ENCODE assay signal across 9 cellular contexts in genomic region chr14:54435500-54435981, GRCh38. TPM values are rescaled to one million over a fixed set of nuclear protein-coding genes. Genes with fewer than 3 reads are reported as not detected.
DNase-seq lines count a peak whose midpoint lies in the region; ATAC-seq, FAIRE-seq and TF ChIP-seq lines count a peak whose summit lies in the region.
"Had no signal": no experiment of that assay in that cellular context is flagged by ENCODE, and none has a peak within 500 bp of the region (broad histone marks: within the 10 kb centered on the region; RNA-seq: fewer than 3 reads in every experiment).

No MANE protein-coding gene starts in this region.

- peak overlapping the region; percentile 63 for H3K4me3 Mint-ChIP-seq in activated naive CD4-positive, alpha-beta T cell treated with anti-CD3 and anti-CD28 coated beads, Interleukin-2, amount 50 U/mL, for 24 hours
- no peak overlapping the region for H3K4me3 Mint-ChIP-seq in nephron progenitor cell

- 49% methylated on average over 4 of the region's 4 CpGs for WGBS in smooth muscle cell (ENCODE audit: low lambda C conversion rate)

- peak; percentile 36 for ATAC-seq in HG03460 (IDR thresholded peaks at IDR 0.05; ENCODE audit: unreplicated experiment)

- H3K4me3 ChIP-seq in smooth muscle cell, result no peak overlapping the region

- no peaks in the 10 kb centered on the region for H3K9me3 ChIP-seq in smooth muscle cell (replicated peaks; ENCODE audit: low read depth)

- no peaks in the 10 kb centered on the region for H3K27me3 ChIP-seq in smooth muscle cell (ENCODE audit: low read depth)

- H2AFZ ChIP-seq in smooth muscle cell (ENCODE audit: low read depth), result no peak overlapping the region

- no peaks in the 10 kb centered on the region for H3K36me3 ChIP-seq in smooth muscle cell (ENCODE audit: low read depth)

- peak overlapping the region; percentile 55 for H3K4me2 ChIP-seq in smooth muscle cell

- no peaks in the 10 kb centered on the region for H3K27me3 Mint-ChIP-seq in activated naive CD4-positive, alpha-beta T cell treated with anti-CD3 and anti-CD28 coated beads, Interleukin-2, amount 50 U/mL, for 24 hours
- no peaks in the 10 kb centered on the region for H3K27me3 Mint-ChIP-seq in nephron progenitor cell (ENCODE audit: low read depth, poor library complexity)

- peak overlapping the region; percentile 75 for H3K27ac Mint-ChIP-seq in activated naive CD4-positive, alpha-beta T cell treated with anti-CD3 and anti-CD28 coated beads, Interleukin-2, amount 50 U/mL, for 24 hours
- no peak overlapping the region for H3K27ac Mint-ChIP-seq in nephron progenitor cell

- H3K36me3 Mint-ChIP-seq in activated naive CD4-positive, alpha-beta T cell treated with anti-CD3 and anti-CD28 coated beads, Interleukin-2, amount 50 U/mL, for 24 hours, result peaks cover 14% of the 10 kb centered on the region
- H3K36me3 Mint-ChIP-seq in nephron progenitor cell (ENCODE audit: low read depth), result peaks cover 45% of the 10 kb centered on the region

- no peak for FAIRE-seq in frontal cortex (lab: Jason Lieb, UNC)

- peaks cover 97% of the 10 kb centered on the region for H3K79me2 ChIP-seq in smooth muscle cell (ENCODE audit: low read depth)

- no peak for DNase-seq in activated naive CD4-positive, alpha-beta T cell treated with anti-CD3 and anti-CD28 coated beads, Interleukin-2, amount 50 U/mL, for 16 hours
- peak; percentile 98 for DNase-seq in amniotic epithelial cell (ENCODE audit: low read depth)
- DNase-seq in smooth muscle cell (lab: John Stamatoyannopoulos, UW; ENCODE audit: unreplicated experiment), result no peak
- DNase-seq in frontal cortex (ENCODE audit: low spot score in 2 of 2), result no peak
- no peak for DNase-seq in nephron progenitor cell
- DNase-seq in activated effector memory CD4-positive, alpha-beta T cell treated with Interleukin-2 at 50 U/mL for 16 hours, result no peak
- DNase-seq: Right ventricle myocardium superior had no signal

- H4K20me1 ChIP-seq in smooth muscle cell (ENCODE audit: low read depth), result peaks cover 98% of the 10 kb centered on the region

- H3K27ac ChIP-seq in smooth muscle cell (ENCODE audit: low read depth), result peak overlapping the region; percentile 60

- TF ChIP-seq CTCF in smooth muscle cell (IDR thresholded peaks at IDR 0.05; ENCODE audit: borderline replicate concordance, insufficient read depth, poor library complexity, severe bottlenecking) (no peak), nephron progenitor cell (IDR thresholded peaks at IDR 0.05) (no peak)

- H3K9me3 Mint-ChIP-seq in activated naive CD4-positive, alpha-beta T cell treated with anti-CD3 and anti-CD28 coated beads, Interleukin-2, amount 50 U/mL, for 24 hours, result no peaks in the 10 kb centered on the region
- no peaks in the 10 kb centered on the region for H3K9me3 Mint-ChIP-seq in nephron progenitor cell

- H3K4me1 ChIP-seq in smooth muscle cell (ENCODE audit: low read depth), result peaks cover 50% of the 10 kb centered on the region

- no peak overlapping the region for H3K9ac ChIP-seq in smooth muscle cell (ENCODE audit: low read depth)

- peaks cover 4% of the 10 kb centered on the region for H3F3A ChIP-seq in smooth muscle cell (ENCODE audit: low read depth)

- peaks cover 84% of the 10 kb centered on the region for H3K4me1 Mint-ChIP-seq in activated naive CD4-positive, alpha-beta T cell treated with anti-CD3 and anti-CD28 coated beads, Interleukin-2, amount 50 U/mL, for 24 hours
- H3K4me1 Mint-ChIP-seq in nephron progenitor cell, result peaks cover 73% of the 10 kb centered on the region

RNA-seq across cellular contexts. Expression of gene CNIH1, which starts 5.6 kb away (rescaled TPM):
- 172 and 224 TPM in 2 replicates for total RNA-seq in smooth muscle cell
- polyA plus RNA-seq in smooth muscle cell, result 133 and 162 TPM in 2 replicates
- total RNA-seq in frontal cortex, result 41.6 TPM

RNA-seq across cellular contexts. Expression of gene CDKN3, which starts 38.7 kb away (rescaled TPM):
- total RNA-seq in smooth muscle cell, result 15.4 and 22.1 TPM in 2 replicates
- polyA plus RNA-seq in smooth muscle cell, result 18.6 and 20.1 TPM in 2 replicates
- total RNA-seq in frontal cortex, result 5.3 TPM

RNA-seq across cellular contexts. Expression of gene GMFB, which starts 53.2 kb away (rescaled TPM):
- total RNA-seq in smooth muscle cell, result 73.5 and 86.1 TPM in 2 replicates
- polyA plus RNA-seq in smooth muscle cell, result 25.7 and 26.8 TPM in 2 replicates
- total RNA-seq in frontal cortex, result 258 TPM
